Comparison of ENCODE assay signal across 1 cellular context in the genomic region with DNA sequence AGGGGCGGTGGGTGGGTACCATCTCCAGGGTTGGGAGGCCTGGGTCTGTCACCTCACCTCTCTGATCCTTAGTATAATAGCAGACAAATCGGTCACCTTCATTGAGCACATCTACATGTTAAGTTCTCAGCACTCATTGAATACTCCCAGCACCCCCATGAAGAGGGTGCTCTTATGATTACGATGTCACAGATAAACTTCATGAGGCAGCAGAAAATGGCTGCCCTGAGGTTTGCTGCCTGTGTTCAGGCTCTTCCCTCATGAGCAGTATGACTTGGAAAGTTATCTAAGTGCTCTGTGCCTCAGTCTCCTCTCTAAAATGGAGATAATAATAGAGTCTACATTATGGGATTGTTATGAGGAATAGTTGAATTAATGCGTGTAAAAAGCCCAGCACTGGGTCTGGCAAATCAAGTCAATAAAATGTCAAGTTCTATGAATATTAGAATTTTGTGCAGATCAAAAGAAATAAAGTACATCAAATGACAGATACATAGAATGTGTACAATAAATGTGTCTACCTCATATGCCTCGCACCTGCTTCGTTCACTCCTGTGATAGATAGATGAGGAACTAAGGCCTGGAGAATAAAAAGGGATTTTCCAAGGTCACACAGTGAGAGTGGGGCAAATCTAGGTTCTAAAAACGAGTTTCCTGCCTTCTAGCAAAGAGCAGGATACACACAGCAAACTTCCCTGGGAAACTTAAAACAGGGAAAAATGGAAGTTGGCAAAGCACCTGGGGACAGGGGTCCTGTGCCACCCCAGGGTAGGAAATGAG.
TF ChIP-seq lines count a peak whose summit lies in the region.

No MANE protein-coding gene starts in this region.

TF ChIP-seq in GM12878, 131 proteins besides CTCF, POLR2A, EP300 and RAD21:
- TF ChIP-seq EED (IDR thresholded peaks at IDR 0.05; ENCODE audit: low read depth) (0 out of 2 replicates have a peak, but pooled peaks have one; percentile 28), ATF7 (IDR thresholded peaks at IDR 0.05; ENCODE audit: low read depth) (no peak), FOS (IDR thresholded peaks at IDR 0.05; ENCODE audit: borderline replicate concordance, extremely low read depth, insufficient read length) (no peak), SREBF1 (IDR thresholded peaks at IDR 0.05; ENCODE audit: low read length) (no peak), RCOR1 (conservative IDR thresholded peaks at IDR 0.05; ENCODE audit: low read depth, low read length) (no peak), IRF5 (IDR thresholded peaks at IDR 0.05; ENCODE audit: borderline replicate concordance) (no peak), EZH2 (IDR thresholded peaks at IDR 0.05; ENCODE audit: borderline replicate concordance, control insufficient read depth, low read depth, low read length) (no peak), BACH1 (IDR thresholded peaks at IDR 0.05; ENCODE audit: borderline replicate concordance) (no peak), ZNF217 (IDR thresholded peaks at IDR 0.05) (no peak), IKZF1 (conservative IDR thresholded peaks at IDR 0.05) (0 out of 2 replicates have a peak, but pooled peaks have one; percentile 20), SRF (IDR thresholded peaks at IDR 0.05; ENCODE audit: low read depth in 2 of 2, low read length in 2 of 2) (no peak), FOXK2 (IDR thresholded peaks at IDR 0.05) (no peak)
- TF ChIP-seq, protein P1, sequence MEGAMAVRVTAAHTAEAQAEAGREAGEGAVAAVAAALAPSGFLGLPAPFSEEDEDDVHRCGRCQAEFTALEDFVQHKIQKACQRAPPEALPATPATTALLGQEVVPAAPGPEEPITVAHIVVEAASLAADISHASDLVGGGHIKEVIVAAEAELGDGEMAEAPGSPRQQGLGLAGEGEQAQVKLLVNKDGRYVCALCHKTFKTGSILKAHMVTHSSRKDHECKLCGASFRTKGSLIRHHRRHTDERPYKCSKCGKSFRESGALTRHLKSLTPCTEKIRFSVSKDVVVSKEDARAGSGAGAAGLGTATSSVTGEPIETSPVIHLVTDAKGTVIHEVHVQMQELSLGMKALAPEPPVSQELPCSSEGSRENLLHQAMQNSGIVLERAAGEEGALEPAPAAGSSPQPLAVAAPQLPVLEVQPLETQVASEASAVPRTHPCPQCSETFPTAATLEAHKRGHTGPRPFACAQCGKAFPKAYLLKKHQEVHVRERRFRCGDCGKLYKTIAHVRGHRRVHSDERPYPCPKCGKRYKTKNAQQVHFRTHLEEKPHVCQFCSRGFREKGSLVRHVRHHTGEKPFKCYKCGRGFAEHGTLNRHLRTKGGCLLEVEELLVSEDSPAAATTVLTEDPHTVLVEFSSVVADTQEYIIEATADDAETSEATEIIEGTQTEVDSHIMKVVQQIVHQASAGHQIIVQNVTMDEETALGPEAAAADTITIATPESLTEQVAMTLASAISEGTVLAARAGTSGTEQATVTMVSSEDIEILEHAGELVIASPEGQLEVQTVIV (IDR thresholded peaks at IDR 0.05; ENCODE audit: borderline replicate concordance, partially characterized antibody) = no peak
- TF ChIP-seq, protein P2, sequence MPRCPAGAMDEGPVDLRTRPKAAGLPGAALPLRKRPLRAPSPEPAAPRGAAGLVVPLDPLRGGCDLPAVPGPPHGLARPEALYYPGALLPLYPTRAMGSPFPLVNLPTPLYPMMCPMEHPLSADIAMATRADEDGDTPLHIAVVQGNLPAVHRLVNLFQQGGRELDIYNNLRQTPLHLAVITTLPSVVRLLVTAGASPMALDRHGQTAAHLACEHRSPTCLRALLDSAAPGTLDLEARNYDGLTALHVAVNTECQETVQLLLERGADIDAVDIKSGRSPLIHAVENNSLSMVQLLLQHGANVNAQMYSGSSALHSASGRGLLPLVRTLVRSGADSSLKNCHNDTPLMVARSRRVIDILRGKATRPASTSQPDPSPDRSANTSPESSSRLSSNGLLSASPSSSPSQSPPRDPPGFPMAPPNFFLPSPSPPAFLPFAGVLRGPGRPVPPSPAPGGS (IDR thresholded peaks at IDR 0.05; ENCODE audit: borderline replicate concordance, insufficient read depth, low read depth, low read length, poor library complexity, severe bottlenecking) = no peak
- TF ChIP-seq, protein P3, sequence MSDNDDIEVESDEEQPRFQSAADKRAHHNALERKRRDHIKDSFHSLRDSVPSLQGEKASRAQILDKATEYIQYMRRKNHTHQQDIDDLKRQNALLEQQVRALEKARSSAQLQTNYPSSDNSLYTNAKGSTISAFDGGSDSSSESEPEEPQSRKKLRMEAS (IDR thresholded peaks at IDR 0.05; ENCODE audit: low read depth, low read length) = no peak
